In the genomic region with DNA sequence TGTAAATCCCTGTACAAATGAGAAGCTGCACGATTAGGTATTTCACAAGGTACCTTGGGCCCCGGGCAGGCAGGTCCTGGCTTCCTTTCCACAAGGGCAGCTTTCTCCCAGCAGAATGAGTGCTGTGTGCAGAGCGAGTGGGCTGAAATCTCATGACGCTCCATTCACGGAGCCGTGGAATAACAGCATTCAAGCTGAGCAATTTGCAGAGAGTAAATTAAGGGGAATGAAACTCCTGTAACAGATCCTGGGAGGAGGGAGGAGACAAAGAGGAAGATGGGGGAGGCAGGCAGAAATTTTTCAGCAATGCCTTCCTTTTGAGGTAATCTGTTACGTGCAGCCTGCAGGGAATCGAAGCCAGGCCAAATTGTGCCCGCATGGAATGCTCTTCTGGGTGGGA, we compare ENCODE assay signal across 20 cellular contexts.
DNase-seq lines count a peak whose midpoint lies in the region; ATAC-seq and TF ChIP-seq lines count a peak whose summit lies in the region.
"Had no signal": no experiment of that assay in that cellular context is flagged by ENCODE, and none has a peak within 500 bp of the region (broad histone marks: within the 10 kb centered on the region; RNA-seq: fewer than 3 reads in every experiment).

No MANE protein-coding gene starts in this region.

- intact Hi-C loops in mucosa of descending colon (cut with DNase I, micrococcal nuclease): no loop called here

- peaks cover 26% of the 10 kb centered on the region for H3K27me3 Mint-ChIP-seq in nephron progenitor cell (ENCODE audit: low read depth, poor library complexity)

- no peak overlapping the region for H3K4me3 Mint-ChIP-seq in nephron progenitor cell
- H3K4me3 Mint-ChIP-seq: CD4-positive, CD25-positive, alpha-beta regulatory T cell; CD8-positive, alpha-beta memory T cell; HFFc6; IgD-negative memory B cell had no signal

- no peaks in the 10 kb centered on the region for H3K36me3 Mint-ChIP-seq in nephron progenitor cell (ENCODE audit: low read depth)
- H3K36me3 Mint-ChIP-seq: CD4-positive, CD25-positive, alpha-beta regulatory T cell had no signal

- H3K27ac Mint-ChIP-seq in nephron progenitor cell: peak overlapping the region; percentile 52
- H3K27ac Mint-ChIP-seq: CD4-positive, CD25-positive, alpha-beta regulatory T cell; HFFc6; IgD-negative memory B cell had no signal

- H3K36me3 ChIP-seq in mucosa of descending colon (ENCODE audit: low read depth): no peaks in the 10 kb centered on the region
- H3K36me3 ChIP-seq: BE2C had no signal

- peaks cover 5% of the 10 kb centered on the region for H3K4me1 Mint-ChIP-seq in nephron progenitor cell

- DNase-seq in COLO829 (ENCODE audit: low spot score) (peak; percentile 9), nephron progenitor cell (no peak), occipital lobe (lab: John Stamatoyannopoulos, UW) (peak; percentile 43), glomerular visceral epithelial cell (ENCODE audit: extremely low spot score) (no peak), mucosa of descending colon (no peak)
- DNase-seq: 8988T; BE2C; C1 segment of cervical spinal cord; Caco-2; CD4-positive, CD25-positive, alpha-beta regulatory T cell; CD8-positive, alpha-beta memory T cell; GDM1; GOT3; H7; HFFc6 had no signal

- TF ChIP-seq CTCF in nephron progenitor cell (IDR thresholded peaks at IDR 0.05) (no peak), mucosa of descending colon (IDR thresholded peaks at IDR 0.05) (no peak)

- H3K4me3 ChIP-seq in mucosa of descending colon: no peak overlapping the region

- ATAC-seq in mucosa of descending colon: no peak
- no peak for ATAC-seq in HG02870 (IDR thresholded peaks at IDR 0.05; ENCODE audit: unreplicated experiment)
- no peak for ATAC-seq in GM21360 (IDR thresholded peaks at IDR 0.05; ENCODE audit: unreplicated experiment)
- ATAC-seq: HCT116, HepG2 had no signal

- no peaks in the 10 kb centered on the region for H3K9me3 Mint-ChIP-seq in nephron progenitor cell
- H3K9me3 Mint-ChIP-seq: IgD-negative memory B cell had no signal

- no peaks in the 10 kb centered on the region for H3K4me1 ChIP-seq in mucosa of descending colon (ENCODE audit: low read depth)
- H3K4me1 ChIP-seq: BE2C, Caco-2 had no signal

- H3K9me3 ChIP-seq in mucosa of descending colon: no peaks in the 10 kb centered on the region
- H3K9me3 ChIP-seq: BE2C, Caco-2 had no signal

Comparison
In these comparisons a context has a peak if more than half of its experiments do, and no peak if none do; other contexts are left out.
1. DNase-seq: peak in COLO829 (single experiment) and occipital lobe (single experiment); none in nephron progenitor cell (single experiment), glomerular visceral epithelial cell (single experiment) and mucosa of descending colon (0 of 3).